In the genomic region with DNA sequence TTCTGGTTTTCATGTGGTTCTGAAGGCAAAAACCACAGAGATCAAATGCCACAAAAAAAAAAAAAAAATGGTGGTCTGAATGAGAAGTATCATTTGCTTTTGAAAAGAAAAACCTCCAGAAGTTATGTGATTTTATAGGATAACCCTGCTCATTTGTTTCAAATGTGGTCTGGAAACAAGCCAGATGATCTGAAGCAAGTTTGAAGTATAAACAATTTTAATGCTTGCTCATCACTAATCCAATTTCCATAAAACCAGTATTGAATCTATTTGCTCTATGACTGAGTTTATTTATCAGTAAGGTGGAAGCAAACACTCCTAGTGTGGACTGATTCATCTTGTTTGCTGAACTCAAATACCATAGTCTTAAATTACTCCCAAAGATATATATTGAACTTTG, we compare ENCODE assay signal across 13 cellular contexts.
DNase-seq lines count a peak whose midpoint lies in the region; ATAC-seq, FAIRE-seq and TF ChIP-seq lines count a peak whose summit lies in the region.
"Had no signal": no experiment of that assay in that cellular context is flagged by ENCODE, and none has a peak within 500 bp of the region (broad histone marks: within the 10 kb centered on the region; RNA-seq: fewer than 3 reads in every experiment).

No MANE protein-coding gene starts in this region.

- peaks cover 2% of the 10 kb centered on the region for H3K27me3 ChIP-seq in bronchial epithelial cell (ENCODE audit: control insufficient read depth, insufficient read depth, low read length)

- no peak for TF ChIP-seq CTCF in bronchial epithelial cell (IDR thresholded peaks at IDR 0.05; ENCODE audit: insufficient read depth, low read length, severe bottlenecking)

- no peak for FAIRE-seq in bronchial epithelial cell (lab: Jason Lieb, UNC)
- FAIRE-seq: G401.6 had no signal

- H3K4me3 ChIP-seq in bronchial epithelial cell (ENCODE audit: low read depth, low read length): no peak overlapping the region
- H3K4me3 ChIP-seq: thoracic aorta had no signal

- ATAC-seq in GM21381 (IDR thresholded peaks at IDR 0.05; ENCODE audit: unreplicated experiment): no peak
- ATAC-seq: left colon had no signal

- H3K36me3 ChIP-seq in bronchial epithelial cell (ENCODE audit: control insufficient read depth, insufficient read depth, low read length): no peaks in the 10 kb centered on the region
- H3K36me3 ChIP-seq: thoracic aorta had no signal

- peak; percentile 83 for DNase-seq in DMS53 (lab: John Stamatoyannopoulos, UW)
- DNase-seq in NCI-H1048 (lab: John Stamatoyannopoulos, UW): peak; percentile 4
- peak; percentile 37 for DNase-seq in bronchial epithelial cell (ENCODE audit: low read depth)
- DNase-seq in myocyte (ENCODE audit: low read depth): peak; percentile 33
- no peak for DNase-seq in stimulated activated CD4-positive, alpha-beta T cell treated with anti-CD3 and anti-CD28 coated beads, Interleukin-4, amount 100 ng/mL, for 1 hour
- DNase-seq in GOT3 (lab: John Stamatoyannopoulos, UW): no peak
- DNase-seq: endodermal cell, hippocampal formation, left colon, SW 1271 had no signal

Comparison
In these comparisons a context has a peak if more than half of its experiments do, and no peak if none do; other contexts are left out.
1. DNase-seq: peak in DMS53 (single experiment), NCI-H1048 (single experiment), bronchial epithelial cell (single experiment) and myocyte (single experiment); none in stimulated activated CD4-positive, alpha-beta T cell treated with anti-CD3 and anti-CD28 coated beads, Interleukin-4, amount 100 ng/mL, for 1 hour (single experiment) and GOT3 (single experiment).